34 cellular contexts compared by ENCODE assay signal in the genomic region with DNA sequence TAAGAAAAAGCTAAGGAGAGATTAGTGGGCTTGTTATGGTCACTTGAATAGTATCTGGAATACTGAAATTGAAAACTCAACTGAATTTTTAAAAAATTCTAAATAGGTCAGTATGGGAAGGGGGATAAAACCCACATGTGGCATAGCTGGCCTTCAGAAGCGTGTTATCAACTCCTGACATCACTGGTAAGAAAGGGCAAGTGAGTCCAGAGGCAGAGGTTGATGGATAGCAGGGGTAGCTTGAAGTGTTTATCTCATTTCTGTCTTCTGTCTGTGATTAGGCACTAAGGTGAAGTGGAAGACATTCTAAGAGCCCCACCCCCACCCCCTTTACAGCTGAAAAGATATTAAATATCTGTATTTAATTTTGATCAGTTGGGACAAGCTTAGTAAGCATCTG.
"Had no signal": no experiment of that assay in that cellular context is flagged by ENCODE, and none has a peak within 500 bp of the region (broad histone marks: within the 10 kb centered on the region; RNA-seq: fewer than 3 reads in every experiment).

No MANE protein-coding gene starts in this region.

- DNase-seq: Karpas-422, Kasumi-1, MG63, MM.1S, MV-4-11, NCI-H1048, NCI-H1092, NCI-H1092 treated with DMSO at 0.1 percent for 48 hours, NCI-H1105, NCI-H1105 treated with DMSO at 0.1 percent for 48 hours, NCI-H1417, NCI-H1417 treated with DMSO at 0.1 percent for 48 hours, NCI-H1436, NCI-H1436 treated with DMSO at 0.1 percent for 48 hours, NCI-H146, NCI-H1694, NCI-H1694 treated with DMSO at 0.1 percent for 48 hours, NCI-H187, NCI-H187 treated with DMSO at 0.1 percent for 48 hours, NCI-H1930, NCI-H2029, NCI-H2029 treated with DMSO at 0.1 percent for 48 hours, NCI-H2081, NCI-H2081 treated with DMSO at 0.1 percent for 48 hours, NCI-H2107, NCI-H2171, NCI-H2171 treated with DMSO at 0.1 percent for 48 hours, NCI-H2227 treated with DMSO at 0.1 percent for 48 hours, NCI-H226, NCI-H345, NCI-H446, NCI-H446 treated with DMSO at 0.1 percent for 48 hours, NCI-H510A, NCI-H510A treated with DMSO at 0.1 percent for 48 hours had no signal
